ENCODE assay signal across 24 cellular contexts in the genomic region with DNA sequence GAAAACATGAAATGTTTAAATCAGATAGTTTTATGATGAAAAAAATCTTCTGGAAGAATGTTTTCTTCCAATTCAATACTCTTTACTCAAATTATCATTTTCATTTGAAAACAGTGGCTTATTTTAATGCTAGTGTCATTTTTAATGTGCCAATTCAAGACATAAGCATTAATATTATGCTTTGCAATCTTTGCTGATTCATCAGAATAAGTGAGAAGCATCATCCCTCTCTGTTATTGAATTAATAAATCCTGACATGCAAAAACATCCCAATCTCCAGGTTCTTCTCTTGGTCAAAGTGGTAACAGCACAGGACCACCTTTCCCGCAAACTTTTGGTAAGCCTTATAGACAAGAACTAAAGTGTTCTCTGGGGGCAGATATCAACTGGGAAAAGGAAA. TPM values are rescaled to one million over a fixed set of nuclear protein-coding genes. Genes with fewer than 3 reads are reported as not detected.
DNase-seq lines count a peak whose midpoint lies in the region; ATAC-seq, FAIRE-seq and TF ChIP-seq lines count a peak whose summit lies in the region.
"Had no signal": no experiment of that assay in that cellular context is flagged by ENCODE, and none has a peak within 500 bp of the region (broad histone marks: within the 10 kb centered on the region; RNA-seq: fewer than 3 reads in every experiment).

No MANE protein-coding gene starts in this region.

- CTCF ChIA-PET in activated CD4-positive, alpha-beta T cell treated with anti-CD3 and anti-CD28 coated beads for 36 hours (lab: Charles Lee): interaction anchor here (1.4 kb wide), 1 partner anchor 366 kb away, joined by 4 read pairs; no protein-coding TSS in a partner anchor
- CTCF ChIA-PET in naive thymus-derived CD4-positive, alpha-beta T cell (lab: Charles Lee): no interaction called here

- H3K4me3 Mint-ChIP-seq in activated CD4-positive, alpha-beta T cell treated with anti-CD3 and anti-CD28 coated beads for 36 hours: no peak overlapping the region
- peak overlapping the region; percentile 87 for H3K4me3 Mint-ChIP-seq in activated T-helper 17 cell treated with anti-CD3 and anti-CD28 coated beads, Interleukin-2, amount 50 U/mL, for 72 hours
- H3K4me3 Mint-ChIP-seq in naive thymus-derived CD4-positive, alpha-beta T cell: peak overlapping the region in 3 of 10 donors; percentile 18

- in situ Hi-C loops in GM13977 (cut with MboI; ENCODE audit: low pct_unique_long_range_greater_than_20kb, low sequenced_read_pairs, unreplicated experiment): loop anchor here (10.0 kb wide), 1 partner anchor 356 kb away; a partner anchor contains a TSS

- no peaks in the 10 kb centered on the region for H3K27me3 Mint-ChIP-seq in activated CD4-positive, alpha-beta T cell treated with anti-CD3 and anti-CD28 coated beads for 36 hours
- H3K27me3 Mint-ChIP-seq in activated T-helper 17 cell treated with anti-CD3 and anti-CD28 coated beads, Interleukin-2, amount 50 U/mL, for 72 hours: no peaks in the 10 kb centered on the region
- no peaks in the 10 kb centered on the region for H3K27me3 Mint-ChIP-seq in naive thymus-derived CD4-positive, alpha-beta T cell

- H3K36me3 ChIP-seq in naive thymus-derived CD4-positive, alpha-beta T cell (ENCODE audit: control insufficient read depth in 2 of 3, insufficient read depth in 3 of 3, low read length in 3 of 3): peaks cover 0 to 9% (median 3%) of the 10 kb centered on the region in 3 experiments

- POLR2A ChIA-PET in activated CD4-positive, alpha-beta T cell treated with anti-CD3 and anti-CD28 coated beads for 36 hours (lab: Charles Lee): no interaction called here
- POLR2A ChIA-PET in naive thymus-derived CD4-positive, alpha-beta T cell (lab: Charles Lee): no interaction called here

- TF ChIP-seq CTCF in D721Med (IDR thresholded peaks at IDR 0.05; ENCODE audit: insufficient read depth, missing control alignments): no peak
- no peak for TF ChIP-seq CTCF in GM13977 (IDR thresholded peaks at IDR 0.05; ENCODE audit: extremely low read depth, insufficient read depth, missing control alignments)

- no peaks in the 10 kb centered on the region for H3K9me3 ChIP-seq in naive thymus-derived CD4-positive, alpha-beta T cell (ENCODE audit: control insufficient read depth in 2 of 3, low read length in 3 of 3)

- H3K9me3 Mint-ChIP-seq in activated CD4-positive, alpha-beta T cell treated with anti-CD3 and anti-CD28 coated beads for 36 hours (ENCODE audit: low read depth): no peaks in the 10 kb centered on the region
- H3K9me3 Mint-ChIP-seq in activated T-helper 17 cell treated with anti-CD3 and anti-CD28 coated beads, Interleukin-2, amount 50 U/mL, for 72 hours: no peaks in the 10 kb centered on the region
- peaks cover 0 to 8% (median 0%) of the 10 kb centered on the region in 11 donors for H3K9me3 Mint-ChIP-seq in naive thymus-derived CD4-positive, alpha-beta T cell

- H3K27me3 ChIP-seq in naive thymus-derived CD4-positive, alpha-beta T cell (ENCODE audit: control insufficient read depth in 2 of 2, insufficient read depth in 2 of 2, low read length in 2 of 2): no peaks in the 10 kb centered on the region
- H3K27me3 ChIP-seq: foreskin keratinocyte had no signal

- H3K36me3 Mint-ChIP-seq in activated CD4-positive, alpha-beta T cell treated with anti-CD3 and anti-CD28 coated beads for 36 hours (ENCODE audit: low read depth): peaks cover 39% of the 10 kb centered on the region
- H3K36me3 Mint-ChIP-seq in activated T-helper 17 cell treated with anti-CD3 and anti-CD28 coated beads, Interleukin-2, amount 50 U/mL, for 72 hours (ENCODE audit: low read depth): peaks cover 80% of the 10 kb centered on the region
- peaks cover 0 to 17% (median 5%) of the 10 kb centered on the region in 5 donors for H3K36me3 Mint-ChIP-seq in naive thymus-derived CD4-positive, alpha-beta T cell

- peak overlapping the region; percentile 77 for H3K27ac Mint-ChIP-seq in activated CD4-positive, alpha-beta T cell treated with anti-CD3 and anti-CD28 coated beads for 36 hours
- no peak overlapping the region for H3K27ac Mint-ChIP-seq in activated T-helper 17 cell treated with anti-CD3 and anti-CD28 coated beads, Interleukin-2, amount 50 U/mL, for 72 hours
- H3K27ac Mint-ChIP-seq in naive thymus-derived CD4-positive, alpha-beta T cell: peak overlapping the region in 5 of 9 donors; percentile 1 to 47 (median 30)

- H3K27ac ChIP-seq in naive thymus-derived CD4-positive, alpha-beta T cell (ENCODE audit: low read depth, low read length): no peak overlapping the region
- H3K27ac ChIP-seq: foreskin keratinocyte had no signal

- FAIRE-seq in D721Med (lab: Jason Lieb, UNC): peak; percentile 35
- FAIRE-seq: keratinocyte had no signal

- H3K4me3 ChIP-seq in naive thymus-derived CD4-positive, alpha-beta T cell (ENCODE audit: low read length): no peak overlapping the region
- H3K4me3 ChIP-seq: lung had no signal

- H3K4me1 Mint-ChIP-seq in activated CD4-positive, alpha-beta T cell treated with anti-CD3 and anti-CD28 coated beads for 36 hours: peaks cover 22% of the 10 kb centered on the region
- peaks cover 14% of the 10 kb centered on the region for H3K4me1 Mint-ChIP-seq in activated T-helper 17 cell treated with anti-CD3 and anti-CD28 coated beads, Interleukin-2, amount 50 U/mL, for 72 hours
- peaks cover 11 to 52% (median 31%) of the 10 kb centered on the region in 7 donors for H3K4me1 Mint-ChIP-seq in naive thymus-derived CD4-positive, alpha-beta T cell

- intact Hi-C loops in activated CD4-positive, alpha-beta T cell treated with anti-CD3 and anti-CD28 coated beads for 36 hours (cut with DNase I, micrococcal nuclease): loop anchor here in 1 of 2 experiments (1.0 kb wide), 1 partner anchor 12 kb away; no protein-coding TSS in a partner anchor
- intact Hi-C loops in naive thymus-derived CD4-positive, alpha-beta T cell (cut with micrococcal nuclease): no loop called here

- DNase-seq in activated CD4-positive, alpha-beta T cell treated with anti-CD3 and anti-CD28 coated beads for 36 hours: no peak
- no peak for DNase-seq in activated CD4-positive, alpha-beta T cell treated with anti-CD3 and anti-CD28 coated beads, Interleukin-2, amount 50 U/mL, for 1 hour
- DNase-seq in D721Med (ENCODE audit: insufficient read length, low spot score): no peak
- DNase-seq in naive thymus-derived CD4-positive, alpha-beta T cell: no peak
- DNase-seq in stimulated activated CD4-positive, alpha-beta T cell treated with anti-CD3 and anti-CD28 coated beads, Interleukin-4, amount 100 ng/mL, for 24 hours: no peak
- DNase-seq in GM13977 (ENCODE audit: low spot score): no peak
- no peak for DNase-seq in NCI-H1417 (lab: John Stamatoyannopoulos, UW)
- DNase-seq: 8988T; activated CD4-positive, CD25-positive, alpha-beta regulatory T cell treated with anti-CD3 and anti-CD28 coated beads, Interleukin-2, amount 50 U/mL, for 72 hours; anterior cingulate cortex; C1 segment of cervical spinal cord; central memory CD4-positive, alpha-beta T cell; foreskin keratinocyte; hippocampal formation; NCI-H1092; NCI-H524; retina; RPMI8226; stimulated activated CD8-positive, alpha-beta memory T cell treated with anti-CD3 and anti-CD28 coated beads, Interleukin-4, amount 100 ng/mL, for 48 hours; substantia nigra had no signal

- H3K4me1 ChIP-seq in naive thymus-derived CD4-positive, alpha-beta T cell (ENCODE audit: control insufficient read depth in 2 of 2, insufficient read depth in 2 of 2, low read length in 2 of 2): peaks cover 9 to 17% of the 10 kb centered on the region in 2 donors

- no peak for ATAC-seq in activated CD4-positive, alpha-beta T cell treated with anti-CD3 and anti-CD28 coated beads for 36 hours
- no peak for ATAC-seq in activated T-helper 17 cell treated with anti-CD3 and anti-CD28 coated beads, Interleukin-2, amount 50 U/mL, for 72 hours (replicated peaks)
- no peak for ATAC-seq in naive thymus-derived CD4-positive, alpha-beta T cell
- ATAC-seq: foreskin keratinocyte, SK-N-SH treated with all-trans-retinoic acid at 6 μM for 48 hours had no signal

RNA-seq across cellular contexts. Expression of a gene that starts 3.8 kb away (rescaled TPM):
- total RNA-seq in activated CD4-positive, alpha-beta T cell treated with anti-CD3 and anti-CD28 coated beads for 36 hours: 10 to 100 TPM; 47.9 to 50.3 TPM
- total RNA-seq in activated T-helper 17 cell treated with anti-CD3 and anti-CD28 coated beads, Interleukin-2, amount 50 U/mL, for 72 hours: 10 to 100 TPM; 54.2 to 69.4 TPM
- 10 to 100 TPM; 60.9 to 67.0 (median 62.7) TPM for total RNA-seq in naive thymus-derived CD4-positive, alpha-beta T cell
- polyA plus RNA-seq in naive thymus-derived CD4-positive, alpha-beta T cell: 10 to 100 TPM; 23.7 to 31.3 TPM
